8 cellular contexts compared by ENCODE assay signal in genomic region chr20:36830791-36831691, GRCh38.
A peak's percentile ranks its signal among the peaks of the same experiment; 100 is the strongest.
DNase-seq lines count a peak whose midpoint lies in the region; ATAC-seq and TF ChIP-seq lines count a peak whose summit lies in the region.

No MANE protein-coding gene starts in this region.

- no peak overlapping the region for H3K27ac ChIP-seq in brain microvascular endothelial cell
- peak overlapping the region; percentile 98 for H3K27ac ChIP-seq in substantia nigra (ENCODE audit: low read depth, low read length, poor library complexity, severe bottlenecking)

- H3K27ac Mint-ChIP-seq in effector memory CD8-positive, alpha-beta T cell: no peak overlapping the region

- H3K4me3 Mint-ChIP-seq in effector memory CD8-positive, alpha-beta T cell: no peak overlapping the region

- no peaks in the 10 kb centered on the region for H3K27me3 ChIP-seq in brain microvascular endothelial cell (replicated peaks)

- peaks cover 5 to 10% of the 10 kb centered on the region in 2 donors for H3K4me1 Mint-ChIP-seq in effector memory CD8-positive, alpha-beta T cell (ENCODE audit: low read depth in 2 of 2)

- TF ChIP-seq CTCF in brain microvascular endothelial cell (IDR thresholded peaks at IDR 0.05; ENCODE audit: low read depth, low read length, missing control alignments): peak; percentile 62

- H3K9me3 Mint-ChIP-seq in effector memory CD8-positive, alpha-beta T cell: no peaks in the 10 kb centered on the region

- ATAC-seq in HG03039 (IDR thresholded peaks at IDR 0.05; ENCODE audit: unreplicated experiment): no peak
- no peak for ATAC-seq in effector memory CD8-positive, alpha-beta T cell (replicated peaks)
- ATAC-seq in HG03175 (IDR thresholded peaks at IDR 0.05; ENCODE audit: unreplicated experiment): no peak

- H3K4me3 ChIP-seq in brain microvascular endothelial cell (ENCODE audit: low read depth, low read length): no peak overlapping the region

- in situ Hi-C loops in brain microvascular endothelial cell (cut with HindIII; ENCODE audit: low pct_ligation_motif_present, low sequenced_read_pairs): no loop called here

- peaks cover 11% of the 10 kb centered on the region for H3K36me3 ChIP-seq in brain microvascular endothelial cell (replicated peaks)

- peaks cover 6% of the 10 kb centered on the region for H3K36me3 Mint-ChIP-seq in effector memory CD8-positive, alpha-beta T cell (ENCODE audit: insufficient read depth)

- DNase-seq in HCEC 1CT: peak; percentile 69
- no peak for DNase-seq in brain microvascular endothelial cell
- peak in 34 of 51 donors; percentile 20 to 80 (median 54) for DNase-seq in hypothalamus (lab: John Stamatoyannopoulos, UW)
- peak in 41 of 49 donors; percentile 15 to 89 (median 58) for DNase-seq in substantia nigra (lab: John Stamatoyannopoulos, UW)
- no peak for DNase-seq in effector memory CD8-positive, alpha-beta T cell
- DNase-seq in activated CD8-positive, alpha-beta memory T cell treated with anti-CD3 and anti-CD28 coated beads for 24 hours: no peak

- no peaks in the 10 kb centered on the region for H3K27me3 Mint-ChIP-seq in effector memory CD8-positive, alpha-beta T cell

Comparison
In these comparisons a context has a peak if more than half of its experiments do, and no peak if none do; other contexts are left out.
1. DNase-seq: peak in HCEC 1CT (single experiment), hypothalamus (34 of 51) and substantia nigra (41 of 49); none in brain microvascular endothelial cell (single experiment), effector memory CD8-positive, alpha-beta T cell (0 of 3) and activated CD8-positive, alpha-beta memory T cell treated with anti-CD3 and anti-CD28 coated beads for 24 hours (single experiment).